In the genomic region with DNA sequence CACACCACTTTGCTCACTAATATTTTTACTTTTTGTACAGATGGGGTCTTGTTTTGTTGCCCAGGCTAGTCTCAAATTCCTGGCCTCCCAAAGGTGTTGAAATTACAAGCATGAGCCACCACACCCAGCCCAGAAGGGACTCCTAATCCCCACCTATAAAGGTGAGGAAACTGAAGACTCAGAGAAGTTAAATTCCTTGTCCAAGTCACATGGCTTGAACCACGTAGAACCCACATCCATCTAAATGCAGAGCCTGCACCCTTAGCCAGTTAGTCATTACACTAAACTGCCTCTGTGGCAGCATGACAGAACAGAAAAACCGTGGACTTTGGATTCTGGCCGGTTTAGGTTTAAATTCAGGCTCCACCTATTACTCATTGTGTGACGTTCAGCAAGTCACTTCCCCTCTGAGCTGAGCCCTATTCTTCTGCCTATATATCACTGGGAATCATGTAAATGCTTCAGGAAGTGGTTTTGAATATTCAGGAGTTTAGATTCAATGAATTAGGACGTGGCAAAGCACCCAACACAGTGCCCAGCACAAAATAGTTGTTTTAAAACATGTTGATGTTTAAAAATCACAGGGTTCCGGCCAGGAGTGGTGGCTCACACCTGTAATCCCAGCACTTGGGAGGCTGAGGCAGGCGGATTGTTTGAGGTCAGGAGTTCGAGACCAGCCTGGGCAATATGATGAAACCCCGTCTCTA, we compare ENCODE assay signal across 8 cellular contexts. TPM values are rescaled to one million over a fixed set of nuclear protein-coding genes. Genes with fewer than 3 reads are reported as not detected.
DNase-seq lines count a peak whose midpoint lies in the region; ATAC-seq and TF ChIP-seq lines count a peak whose summit lies in the region.

No MANE protein-coding gene starts in this region.

- H3K27me3 Mint-ChIP-seq in chondrocyte (ENCODE audit: low read depth) = no peaks in the 10 kb centered on the region
- no peaks in the 10 kb centered on the region for H3K27me3 Mint-ChIP-seq in naive thymus-derived CD8-positive, alpha-beta T cell

- H3K9me3 Mint-ChIP-seq in chondrocyte (ENCODE audit: low read depth) = peaks cover 7% of the 10 kb centered on the region
- no peaks in the 10 kb centered on the region for H3K9me3 Mint-ChIP-seq in naive thymus-derived CD8-positive, alpha-beta T cell

- H3K4me1 Mint-ChIP-seq in chondrocyte (ENCODE audit: low read depth) = peaks cover 17% of the 10 kb centered on the region
- peaks cover 11 to 36% (median 22%) of the 10 kb centered on the region in 4 donors for H3K4me1 Mint-ChIP-seq in naive thymus-derived CD8-positive, alpha-beta T cell

- ATAC-seq in naive thymus-derived CD8-positive, alpha-beta T cell = no peak

- H3K4me3 Mint-ChIP-seq in chondrocyte (ENCODE audit: unreplicated experiment) = no peak overlapping the region
- peak overlapping the region in 2 of 10 donors; percentile 10 to 36 for H3K4me3 Mint-ChIP-seq in naive thymus-derived CD8-positive, alpha-beta T cell

- no peaks in the 10 kb centered on the region for H3K36me3 Mint-ChIP-seq in chondrocyte (ENCODE audit: low read depth)
- no peaks in the 10 kb centered on the region for H3K36me3 Mint-ChIP-seq in naive thymus-derived CD8-positive, alpha-beta T cell

- TF ChIP-seq CTCF in chondrocyte (IDR thresholded peaks at IDR 0.05) = no peak

- POLR2A ChIA-PET in naive thymus-derived CD8-positive, alpha-beta T cell (lab: Charles Lee) = interaction anchor here (0.6 kb wide), 1 partner anchor 23 kb away, joined by 8 read pairs; no protein-coding TSS in a partner anchor

- peak overlapping the region; percentile 90 for H3K27ac Mint-ChIP-seq in chondrocyte (ENCODE audit: unreplicated experiment)
- peak overlapping the region in 7 of 10 donors; percentile 23 to 84 (median 60) for H3K27ac Mint-ChIP-seq in naive thymus-derived CD8-positive, alpha-beta T cell

- peak; percentile 8 for DNase-seq in NCI-H146 (lab: John Stamatoyannopoulos, UW)
- no peak for DNase-seq in NCI-H146 treated with DMSO at 0.1 percent for 48 hours (lab: John Stamatoyannopoulos, UW; ENCODE audit: unreplicated experiment)
- DNase-seq in NCI-H460 (ENCODE audit: extremely low read depth, low read depth) = peak; percentile 52
- DNase-seq in chondrocyte (ENCODE audit: low spot score) = no peak
- DNase-seq in naive thymus-derived CD8-positive, alpha-beta T cell = no peak
- DNase-seq in NCI-H446 treated with DMSO at 0.1 percent for 48 hours (lab: John Stamatoyannopoulos, UW) = no peak
- DNase-seq in cortex of kidney (lab: John Stamatoyannopoulos, UW) = no peak
- DNase-seq in epidermal melanocyte (ENCODE audit: insufficient read length, low spot score) = no peak

RNA-seq across cellular contexts. Expression of a gene that starts 3.0 kb away (rescaled TPM):
- 47.3 and 52.8 TPM in 2 replicates for total RNA-seq in NCI-H460 (2014; rRNA removed; shearing (Covaris generic))
- polyA plus RNA-seq in NCI-H460 (2014; cell fraction: nucleus; rRNA removed) = 35.8 and 35.9 TPM in 2 replicates
- 266 to 336 TPM (median 325 TPM) in 3 replicates for total RNA-seq in chondrocyte
- 10 to 100 TPM in 1 of 2 experiments, 1 to 10 TPM in 1; 5.5 to 10.3 TPM for total RNA-seq in naive thymus-derived CD8-positive, alpha-beta T cell
- 10 to 100 TPM in 1 of 3 donors, 1 to 10 TPM in 2; 5.0 to 13.1 (median 6.5) TPM for polyA plus RNA-seq in naive thymus-derived CD8-positive, alpha-beta T cell

Comparison
In these comparisons a context has a peak if more than half of its experiments do, and no peak if none do; other contexts are left out.
1. DNase-seq: peak in NCI-H146 (single experiment) and NCI-H460 (single experiment); none in NCI-H146 treated with DMSO at 0.1 percent for 48 hours (single experiment), chondrocyte (single experiment), naive thymus-derived CD8-positive, alpha-beta T cell (0 of 10), NCI-H446 treated with DMSO at 0.1 percent for 48 hours (single experiment), cortex of kidney (single experiment) and epidermal melanocyte (single experiment).